3 cellular contexts compared by ENCODE assay signal in genomic region chr10:48470893-48471805, GRCh38.
TF ChIP-seq lines count a peak whose summit lies in the region.

No MANE protein-coding gene starts in this region.

TF ChIP-seq in A549, 52 proteins besides CTCF, POLR2A, EP300 and RAD21:
- no peak for TF ChIP-seq HES2 (IDR thresholded peaks at IDR 0.05)
- TF ChIP-seq PBX3 (IDR thresholded peaks at IDR 0.05), result no peak
- no peak for TF ChIP-seq JUNB (IDR thresholded peaks at IDR 0.05)
- TF ChIP-seq ELK1 (IDR thresholded peaks at IDR 0.05; ENCODE audit: low read depth, low read length), result no peak

TF ChIP-seq in GM23338, 12 proteins besides CTCF, POLR2A, EP300 and RAD21:
- TF ChIP-seq ZNF462 (CRISPR knock-in tag; IDR thresholded peaks at IDR 0.05) (no peak), ETS1 (IDR thresholded peaks at IDR 0.05) (no peak), CREB1 (CRISPR knock-in tag; IDR thresholded peaks at IDR 0.05; ENCODE audit: low read depth) (no peak), ZNF114 (CRISPR knock-in tag; IDR thresholded peaks at IDR 0.05) (no peak), REST (IDR thresholded peaks at IDR 0.05; ENCODE audit: unreplicated experiment) (no peak), EZH2phosphoT487 (IDR thresholded peaks at IDR 0.05; ENCODE audit: unreplicated experiment) (no peak), EZH2 (IDR thresholded peaks at IDR 0.05; ENCODE audit: low read depth, unreplicated experiment) (no peak), JUNB (IDR thresholded peaks at IDR 0.05; ENCODE audit: unreplicated experiment) (no peak), STAT1 (IDR thresholded peaks at IDR 0.05; ENCODE audit: unreplicated experiment) (no peak), ZNF331 (CRISPR knock-in tag; IDR thresholded peaks at IDR 0.05; ENCODE audit: low read depth) (no peak), NANOG (IDR thresholded peaks at IDR 0.05; ENCODE audit: borderline replicate concordance) (no peak), POLR2AphosphoS5 (IDR thresholded peaks at IDR 0.05; ENCODE audit: low read depth) (no peak)

TF ChIP-seq in WTC11, 78 proteins besides CTCF, POLR2A, EP300 and RAD21 (continued from another document):
- TF ChIP-seq AR (CRISPR knock-in tag; IDR thresholded peaks at IDR 0.05) (no peak), ATF1 (CRISPR knock-in tag; IDR thresholded peaks at IDR 0.05) (no peak), PREB (CRISPR knock-in tag; IDR thresholded peaks at IDR 0.05; ENCODE audit: borderline replicate concordance) (no peak), ZNF121 (CRISPR knock-in tag; IDR thresholded peaks at IDR 0.05) (peak; percentile 40; the same call in 1 of the 2 replicates), USF2 (CRISPR knock-in tag; IDR thresholded peaks at IDR 0.05) (no peak), ZNF263 (CRISPR knock-in tag; IDR thresholded peaks at IDR 0.05; ENCODE audit: low read depth) (no peak)
TF ChIP-seq in WTC11: peak in this region for 1.
